1 cellular context compared by ENCODE assay signal in the genomic region with DNA sequence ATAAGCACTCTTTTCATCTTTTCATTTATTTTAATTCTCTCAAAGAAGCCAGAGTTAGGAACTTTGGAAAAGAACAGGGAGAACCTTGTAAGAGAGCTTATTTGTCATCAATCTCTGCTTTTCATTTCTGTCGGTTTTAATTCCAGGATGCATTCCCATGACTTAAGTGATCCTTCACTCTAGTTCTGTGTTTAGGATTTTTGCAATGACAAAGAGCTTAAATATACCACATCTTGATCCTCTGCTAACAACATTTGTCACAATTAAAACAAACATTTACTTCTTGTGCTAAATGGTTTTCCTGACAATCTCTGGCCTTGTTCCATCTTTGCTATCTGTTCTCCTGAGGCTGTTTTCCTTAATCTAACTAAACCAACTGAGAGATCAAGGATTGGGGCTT.
TF ChIP-seq lines count a peak whose summit lies in the region.

No MANE protein-coding gene starts in this region.

TF ChIP-seq in GM23338, 12 proteins besides CTCF, POLR2A, EP300 and RAD21:
- TF ChIP-seq CREB1 (CRISPR knock-in tag; IDR thresholded peaks at IDR 0.05; ENCODE audit: low read depth) = no peak
